In the genomic region with DNA sequence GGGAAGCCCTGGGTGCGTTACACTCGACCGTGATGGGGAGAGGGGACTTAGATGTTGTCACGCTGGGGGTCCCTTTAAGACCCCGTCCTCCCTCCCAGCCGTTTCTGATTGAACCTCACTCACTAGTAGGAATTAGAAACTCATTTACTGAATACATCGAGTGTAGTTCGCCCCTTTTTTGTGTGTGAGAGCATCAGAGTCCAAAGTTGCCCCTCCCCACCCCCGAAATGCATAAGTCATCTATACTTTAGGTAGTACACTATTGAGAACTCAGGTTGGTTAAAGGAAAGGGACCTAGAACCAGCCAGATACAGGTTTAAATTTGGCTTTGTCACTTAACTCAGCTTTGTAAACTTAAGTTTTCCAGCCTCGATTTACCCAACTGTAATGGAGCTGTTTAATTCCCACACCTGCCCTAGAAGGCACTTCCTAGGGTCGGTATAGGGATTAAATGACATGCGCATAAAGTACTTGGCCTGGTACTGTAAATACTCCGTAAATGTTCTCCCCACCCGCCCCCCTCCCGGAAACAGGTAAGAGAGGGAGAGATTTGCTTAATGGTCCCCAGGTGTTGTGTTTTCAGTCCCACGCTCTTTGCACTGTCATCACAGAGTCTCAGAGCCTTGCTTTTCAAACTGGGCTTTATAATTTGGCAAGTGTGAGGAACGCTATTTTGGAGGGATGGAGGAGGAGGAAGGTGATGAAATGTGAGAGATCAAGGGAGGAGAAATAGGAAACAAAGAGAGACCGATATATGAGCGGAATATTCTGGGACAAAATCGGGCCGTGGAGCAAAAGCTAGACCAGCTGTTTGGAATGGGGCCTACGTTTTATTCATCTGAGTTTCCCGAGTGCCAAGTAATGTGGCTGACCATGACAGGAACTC, we compare ENCODE assay signal across 8 cellular contexts. TPM values are rescaled to one million over a fixed set of nuclear protein-coding genes. Genes with fewer than 3 reads are reported as not detected.
DNase-seq lines count a peak whose midpoint lies in the region; ATAC-seq and TF ChIP-seq lines count a peak whose summit lies in the region.

No MANE protein-coding gene starts in this region.

- peaks cover 21% of the 10 kb centered on the region for H3K79me2 ChIP-seq in OCI-LY3 (ENCODE audit: low read length)

- peaks cover 17 to 51% (median 37%) of the 10 kb centered on the region in 4 donors for H3K4me1 Mint-ChIP-seq in naive thymus-derived CD8-positive, alpha-beta T cell

- peak overlapping the region; percentile 42 for H3K27ac ChIP-seq in OCI-LY3 (ENCODE audit: low read length)
- peak overlapping the region; percentile 90 to 95 for H3K27ac ChIP-seq in coronary artery

- DNase-seq in NCI-H1105 treated with DMSO at 0.1 percent for 48 hours (lab: John Stamatoyannopoulos, UW) (peak; percentile 22), NCI-H1105 (lab: John Stamatoyannopoulos, UW) (no peak), coronary artery (ENCODE audit: low spot score) (no peak), posterior cingulate gyrus (no peak), EL (no peak)
- peak in 1 of 10 donors; percentile 14 for DNase-seq in naive thymus-derived CD8-positive, alpha-beta T cell

- peak overlapping the region; percentile 90 to 98 (median 96) for H3K4me3 Mint-ChIP-seq in naive thymus-derived CD8-positive, alpha-beta T cell

- peaks cover 0 to 24% (median 7%) of the 10 kb centered on the region in 3 donors for H3K36me3 Mint-ChIP-seq in naive thymus-derived CD8-positive, alpha-beta T cell

- POLR2A ChIA-PET in naive thymus-derived CD8-positive, alpha-beta T cell (lab: Charles Lee): interaction anchor here (0.6 to 3.1 kb wide), 7 partner anchors 9 to 1472 kb away, joined by 3 to 46 read pairs (median 8); a partner anchor contains a TSS

- peaks cover 24% of the 10 kb centered on the region for H3K4me1 ChIP-seq in OCI-LY3 (ENCODE audit: low read length)

- TF ChIP-seq CTCF in OCI-LY3 (IDR thresholded peaks at IDR 0.05; ENCODE audit: low read depth, low read length) (no peak), coronary artery (IDR thresholded peaks at IDR 0.05) (no peak)

- peak overlapping the region; percentile 98 for H3K4me2 ChIP-seq in OCI-LY3 (ENCODE audit: low read length)

- peak overlapping the region; percentile 89 for H3K9ac ChIP-seq in OCI-LY3 (ENCODE audit: low read length)

- no peaks in the 10 kb centered on the region for H3K27me3 Mint-ChIP-seq in naive thymus-derived CD8-positive, alpha-beta T cell

- H3K27ac Mint-ChIP-seq in naive thymus-derived CD8-positive, alpha-beta T cell: peak overlapping the region; percentile 89 to 99 (median 97)

- no peaks in the 10 kb centered on the region for H3K9me3 Mint-ChIP-seq in naive thymus-derived CD8-positive, alpha-beta T cell

- H3K27me3 ChIP-seq in OCI-LY3 (ENCODE audit: low read depth, low read length): no peaks in the 10 kb centered on the region

- H4K20me1 ChIP-seq in OCI-LY3 (ENCODE audit: insufficient read depth, low read length): peaks cover 5% of the 10 kb centered on the region; the same call in 1 of the 2 replicates

- peak overlapping the region; percentile 12; the same call in 1 of the 2 replicates for H2AFZ ChIP-seq in OCI-LY3 (ENCODE audit: low read depth, low read length)

- H3K4me3 ChIP-seq in OCI-LY3 (ENCODE audit: low read length) (peak overlapping the region; percentile 98), coronary artery (peak overlapping the region; percentile 95)

- intact Hi-C loops in posterior cingulate gyrus (cut with DNase I): loop anchor here (5.0 kb wide), 1 partner anchor 500 kb away; no protein-coding TSS in a partner anchor

- no peaks in the 10 kb centered on the region for H3K9me3 ChIP-seq in OCI-LY3 (ENCODE audit: insufficient read depth, low read length)

- ATAC-seq in naive thymus-derived CD8-positive, alpha-beta T cell: no peak
- no peak for ATAC-seq in GM21381 (IDR thresholded peaks at IDR 0.05; ENCODE audit: unreplicated experiment)

- peaks cover 11% of the 10 kb centered on the region for H3K36me3 ChIP-seq in OCI-LY3 (replicated peaks; ENCODE audit: low read depth, low read length)

RNA-seq across cellular contexts. Expression of a gene that starts 0.9 kb away (rescaled TPM):
- 10 to 100 TPM; 29.8 to 31.7 TPM for total RNA-seq in naive thymus-derived CD8-positive, alpha-beta T cell
- 10 to 100 TPM; 10.7 to 13.9 (median 13.7) TPM for polyA plus RNA-seq in naive thymus-derived CD8-positive, alpha-beta T cell

RNA-seq across cellular contexts. Expression of a gene that starts 4.5 kb away (rescaled TPM):
- 10 to 100 TPM; 71.7 to 75.5 TPM for total RNA-seq in naive thymus-derived CD8-positive, alpha-beta T cell
- 10 to 100 TPM; 71.6 to 86.4 (median 74.7) TPM for polyA plus RNA-seq in naive thymus-derived CD8-positive, alpha-beta T cell
